18 cellular contexts compared by ENCODE assay signal in genomic region chr16:1096164-1097082, GRCh38. TPM values are rescaled to one million over a fixed set of nuclear protein-coding genes. Genes with fewer than 3 reads are reported as not detected.
"Had no signal": no experiment of that assay in that cellular context is flagged by ENCODE, and none has a peak within 500 bp of the region (broad histone marks: within the 10 kb centered on the region; RNA-seq: fewer than 3 reads in every experiment).

Gene C1QTNF8 (minus strand): TSS chr16:1096244. CDS start chr16:1094922, 1,322 bp downstream.

- H3K4me1 Mint-ChIP-seq: activated naive CD4-positive, alpha-beta T cell treated with anti-CD3 and anti-CD28 coated beads, Interleukin-2, amount 50 U/mL, for 24 hours had no signal

- H3K4me3 Mint-ChIP-seq: activated naive CD4-positive, alpha-beta T cell treated with anti-CD3 and anti-CD28 coated beads, Interleukin-2, amount 50 U/mL, for 24 hours; activated T-cell treated with anti-CD3 and anti-CD28 coated beads, Interleukin-2, amount 50 U/mL, for 24 hours; neural crest cell had no signal

- H3K36me3 Mint-ChIP-seq: activated naive CD4-positive, alpha-beta T cell treated with anti-CD3 and anti-CD28 coated beads, Interleukin-2, amount 50 U/mL, for 24 hours had no signal

- H3K27me3 Mint-ChIP-seq: activated naive CD4-positive, alpha-beta T cell treated with anti-CD3 and anti-CD28 coated beads, Interleukin-2, amount 50 U/mL, for 24 hours had no signal

- H3K9me3 Mint-ChIP-seq: activated naive CD4-positive, alpha-beta T cell treated with anti-CD3 and anti-CD28 coated beads, Interleukin-2, amount 50 U/mL, for 24 hours; neural crest cell had no signal

- H3K27ac Mint-ChIP-seq: activated naive CD4-positive, alpha-beta T cell treated with anti-CD3 and anti-CD28 coated beads, Interleukin-2, amount 50 U/mL, for 24 hours; activated T-cell treated with anti-CD3 and anti-CD28 coated beads, Interleukin-2, amount 50 U/mL, for 24 hours had no signal

- H3K9me3 ChIP-seq: adrenal gland, colonic mucosa, esophagus muscularis mucosa, lower lobe of right lung, sigmoid colon, stomach, thyroid gland had no signal

- H3K27me3 ChIP-seq: adrenal gland, thyroid gland had no signal

- H3K27ac ChIP-seq: colonic mucosa, esophagus muscularis mucosa, lower lobe of right lung, sigmoid colon, stomach, thyroid gland had no signal

- DNase-seq: activated CD4-positive, alpha-beta T cell treated with anti-CD3 and anti-CD28 coated beads, Interleukin-2, amount 50 U/mL, for 48 hours; activated T-cell treated with anti-CD3 and anti-CD28 coated beads, Interleukin-2, amount 50 U/mL, for 24 hours; adrenal gland; colonic mucosa; lower lobe of right lung; sigmoid colon; stimulated activated CD4-positive, alpha-beta T cell treated with anti-CD3 and anti-CD28 coated beads, Interleukin-1b, Interleukin-23, amount 100 ng/mL, for 48 hours; stomach; T-helper 9 cell; thyroid gland had no signal

- H3K4me1 ChIP-seq: lower lobe of right lung, sigmoid colon, thyroid gland had no signal

- H3K4me3 ChIP-seq: adrenal gland, colonic mucosa, esophagus muscularis mucosa, lower lobe of right lung, sigmoid colon, stomach, thyroid gland had no signal

- FAIRE-seq: urothelium cell line had no signal

- H3K36me3 ChIP-seq: adrenal gland, colonic mucosa, esophagus muscularis mucosa, lower lobe of right lung, sigmoid colon, stomach, thyroid gland had no signal

RNA-seq across cellular contexts. Expression of gene C1QTNF8, which starts in this region (rescaled TPM):
- total RNA-seq: colonic mucosa, esophagus muscularis mucosa, glomerular endothelial cell, kidney epithelial cell, lower lobe of right lung, osteocyte, pulmonary artery endothelial cell, sigmoid colon, stomach, thyroid gland had no signal
- polyA plus RNA-seq: sigmoid colon, stomach had no signal
